25 cellular contexts compared by ENCODE assay signal in the genomic region with DNA sequence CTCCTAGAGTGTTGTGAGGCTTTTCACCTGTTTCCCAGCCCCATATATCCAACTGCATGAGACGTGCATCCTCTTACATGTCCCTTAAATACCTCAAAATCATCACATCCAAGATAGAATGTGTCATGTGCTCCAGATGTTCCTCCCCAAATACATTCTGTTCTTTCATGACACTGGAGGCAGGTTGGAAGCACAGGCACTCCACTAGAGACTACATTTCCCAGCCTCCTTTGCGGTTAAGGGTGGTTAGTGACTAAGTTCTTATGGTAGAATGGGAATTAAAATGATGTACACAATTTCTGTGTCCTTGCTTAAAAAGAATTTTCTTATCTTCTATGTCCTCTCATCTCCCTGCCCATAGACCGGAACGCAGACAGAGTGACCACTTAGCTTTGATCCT. TPM values are rescaled to one million over a fixed set of nuclear protein-coding genes. Genes with fewer than 3 reads are reported as not detected.
DNase-seq lines count a peak whose midpoint lies in the region; ATAC-seq, FAIRE-seq and TF ChIP-seq lines count a peak whose summit lies in the region.
"Had no signal": no experiment of that assay in that cellular context is flagged by ENCODE, and none has a peak within 500 bp of the region (broad histone marks: within the 10 kb centered on the region; RNA-seq: fewer than 3 reads in every experiment).

No MANE protein-coding gene starts in this region.

- no peaks in the 10 kb centered on the region for H3K36me3 Mint-ChIP-seq in immature natural killer cell

- RAD21 ChIA-PET in GM12878 (lab: Charles Lee; ENCODE audit: unreplicated experiment), result no interaction called here

- ATAC-seq in GM12878, result no peak
- no peak for ATAC-seq in HG03354 (IDR thresholded peaks at IDR 0.05; ENCODE audit: poor library complexity, severe bottlenecking, unreplicated experiment)
- no peak for ATAC-seq in HG02642 (IDR thresholded peaks at IDR 0.05; ENCODE audit: poor library complexity, unreplicated experiment)

- TF ChIP-seq CTCF in GM12878 (IDR thresholded peaks at IDR 0.05 in 2 of 3, conservative IDR thresholded peaks at IDR 0.05 in 1 of 3; ENCODE audit: control insufficient read depth in 2 of 3, extremely low read depth in 1 of 3, insufficient read depth in 1 of 3, low read depth in 3 of 3, low read length in 3 of 3), result no peak

- SMC1A ChIA-PET in GM12878 (lab: Charles Lee; ENCODE audit: uncharacterized antibody, unreplicated experiment), result interaction anchor here (1.0 kb wide), 1 partner anchor 123 kb away, joined by 3 read pairs; no protein-coding TSS in a partner anchor

- no peak overlapping the region for H3K27ac ChIP-seq in Karpas-422 (ENCODE audit: low read length)
- no peak overlapping the region for H3K27ac ChIP-seq in GM12878 (ENCODE audit: control insufficient read depth, insufficient read depth)
- H3K27ac ChIP-seq: Peyer's patch had no signal

- DNase-seq in NCI-H82 (lab: John Stamatoyannopoulos, UW) (peak; percentile 9), NCI-H82 treated with DMSO at 0.1 percent for 48 hours (lab: John Stamatoyannopoulos, UW; ENCODE audit: unreplicated experiment) (no peak), Karpas-422 (peak; percentile 69), GM12878 (ENCODE audit: low read depth, low spot score) (no peak), immature natural killer cell (no peak)
- no peak for DNase-seq in stimulated activated CD4-positive, alpha-beta T cell treated with anti-CD3 and anti-CD28 coated beads, Interleukin-2, amount 100 ng/mL, for 48 hours
- DNase-seq: 8988T, Calu3, GDM1, KBM-7, MM.1S, NCI-H1694, NCI-H2029 treated with DMSO at 0.1 percent for 48 hours, NCI-H446 treated with DMSO at 0.1 percent for 48 hours, NCI-H526, Peyer's patch, SHP77 treated with DMSO at 0.1 percent for 48 hours, SK-N-SH, SW 1271 had no signal

- no peak overlapping the region for H3K4me3 Mint-ChIP-seq in immature natural killer cell
- H3K4me3 Mint-ChIP-seq: T-helper 1 cell treated with Interleukin-12 subunit alpha and Interleukin-12 subunit beta and Interleukin-4 antibody, amounts not matched to agents 30 μg/mL and 1 μg/mL, for 36 hours had no signal

- H3K9me2 ChIP-seq in Karpas-422 (replicated peaks; ENCODE audit: insufficient read depth, low read length), result no peaks in the 10 kb centered on the region
- H3K9me2 ChIP-seq: SK-N-SH had no signal

- POLR2A ChIA-PET in GM12878 (lab: Charles Lee), result no interaction called here

- H3K36me3 ChIP-seq in Karpas-422 (ENCODE audit: insufficient read depth, low read length), result no peaks in the 10 kb centered on the region
- no peaks in the 10 kb centered on the region for H3K36me3 ChIP-seq in GM12878 (ENCODE audit: control insufficient read depth in 2 of 2, insufficient read depth in 2 of 2, low read length in 1 of 2)
- H3K36me3 ChIP-seq: HAP-1, Peyer's patch had no signal

- H2AFZ ChIP-seq in Karpas-422 (ENCODE audit: low read length) (no peak overlapping the region), GM12878 (ENCODE audit: control insufficient read depth, low read depth, low read length) (no peak overlapping the region)

- H3K9ac ChIP-seq in Karpas-422 (ENCODE audit: low read length) (no peak overlapping the region), GM12878 (ENCODE audit: control insufficient read depth, insufficient read depth, low read length) (no peak overlapping the region)
- H3K9ac ChIP-seq: SK-N-SH had no signal

- TF ChIP-seq EP300 in GM12878 (IDR thresholded peaks at IDR 0.05; ENCODE audit: borderline replicate concordance in 1 of 2, control insufficient read depth in 1 of 2, low read depth in 2 of 2, low read length in 2 of 2), result no peak

- in situ Hi-C loops in GM12878 (cut with MboI), result loop anchor here (25.0 kb wide), 1 partner anchor 587 kb away; no protein-coding TSS in a partner anchor

- H3K4me1 ChIP-seq in Karpas-422 (ENCODE audit: low read length) (peaks cover 35% of the 10 kb centered on the region), GM12878 (ENCODE audit: control insufficient read depth, insufficient read depth, low read length) (no peaks in the 10 kb centered on the region)
- H3K4me1 ChIP-seq: HAP-1 had no signal

- FAIRE-seq in GM12878 (lab: Jason Lieb, UNC), result no peak
- FAIRE-seq: GM12891 had no signal

- TF ChIP-seq RAD21 in GM12878 (IDR thresholded peaks at IDR 0.05; ENCODE audit: insufficient read depth, low read depth, low read length), result no peak

- no peak for TF ChIP-seq POLR2A in GM12878 (IDR thresholded peaks at IDR 0.05; ENCODE audit: low read depth, low read length)

- CTCF ChIA-PET in GM12878 (lab: Yijun Ruan, JAX), result interaction anchor here (1.4 to 1.9 kb wide), 3 partner anchors 8 to 83 kb away, joined by 3 to 7 read pairs (median 7); no protein-coding TSS in a partner anchor

- H3K9me3 Mint-ChIP-seq in immature natural killer cell, result peaks cover 0 to 1% (median 0%) of the 10 kb centered on the region in 6 donors
- H3K9me3 Mint-ChIP-seq: T-helper 1 cell treated with Interleukin-12 subunit alpha and Interleukin-12 subunit beta and Interleukin-4 antibody, amounts not matched to agents 30 μg/mL and 1 μg/mL, for 36 hours had no signal

- H3K4me3 ChIP-seq in Karpas-422 (ENCODE audit: low read length) (no peak overlapping the region), GM12878 (no peak overlapping the region)
- H3K4me3 ChIP-seq: HAP-1, Peyer's patch had no signal

- H3K27me3 Mint-ChIP-seq in immature natural killer cell (ENCODE audit: low read depth in 3 of 3), result peaks cover 4 to 6% (median 5%) of the 10 kb centered on the region in 3 donors

- WGBS in GM12878 (ENCODE audit: insufficient coverage, insufficient replicate concordance, low lambda C conversion rate, missing lambda C conversion rate), result 56% methylated on average over 4 of the region's 4 CpGs

- H4K20me1 ChIP-seq in Karpas-422 (ENCODE audit: insufficient read depth, low read depth, low read length), result no peaks in the 10 kb centered on the region
- H4K20me1 ChIP-seq in GM12878 (ENCODE audit: control insufficient read depth, insufficient read depth), result no peaks in the 10 kb centered on the region

- no TSS peak for BruUV-seq in GM12878 (replicated peaks; lab: Mats Ljungman, UMichigan)

- H3K27me3 ChIP-seq in Karpas-422 (ENCODE audit: low read length) (no peaks in the 10 kb centered on the region), GM12878 (replicated peaks in 1 of 2; ENCODE audit: control insufficient read depth in 2 of 2, insufficient read depth in 2 of 2, low read length in 1 of 2) (0 out of 4 replicates have a peak, but pooled peaks cover 0 to 2% of the 10 kb centered on the region in 2 experiments)
- H3K27me3 ChIP-seq: Peyer's patch had no signal

- H3K9me3 ChIP-seq in Karpas-422 (ENCODE audit: low read length) (no peaks in the 10 kb centered on the region), GM12878 (replicated peaks; ENCODE audit: control insufficient read depth, insufficient read depth, low read length) (no peaks in the 10 kb centered on the region)
- H3K9me3 ChIP-seq: HAP-1, Peyer's patch, SK-N-SH had no signal

- H3K27ac Mint-ChIP-seq in immature natural killer cell, result no peak overlapping the region
- H3K27ac Mint-ChIP-seq: T-helper 1 cell treated with Interleukin-12 subunit alpha and Interleukin-12 subunit beta and Interleukin-4 antibody, amounts not matched to agents 30 μg/mL and 1 μg/mL, for 36 hours had no signal

- H3K79me2 ChIP-seq in Karpas-422 (ENCODE audit: low read length) (no peaks in the 10 kb centered on the region), GM12878 (ENCODE audit: control insufficient read depth, insufficient read depth, low read length) (no peaks in the 10 kb centered on the region)

- intact Hi-C loops in GM12878 (cut with micrococcal nuclease; ENCODE audit: unreplicated experiment), result loop anchor here (5.0 kb wide), 1 partner anchor 587 kb away; no protein-coding TSS in a partner anchor

- H3K4me2 ChIP-seq in Karpas-422 (ENCODE audit: low read depth, low read length, poor library complexity, severe bottlenecking) (no peak overlapping the region), GM12878 (ENCODE audit: control insufficient read depth, insufficient read depth) (no peak overlapping the region)
- H3K4me2 ChIP-seq: SK-N-SH had no signal

- peaks cover 5 to 6% of the 10 kb centered on the region in 2 donors for H3K4me1 Mint-ChIP-seq in immature natural killer cell

TF ChIP-seq in GM12878, 131 proteins besides CTCF, POLR2A, EP300 and RAD21 (continues in another document):
- TF ChIP-seq ETV6 (conservative IDR thresholded peaks at IDR 0.05 in 1 of 2, IDR thresholded peaks at IDR 0.05 in 1 of 2; ENCODE audit: borderline replicate concordance in 1 of 2, low read depth in 1 of 2) (no peak), IRF4 (IDR thresholded peaks at IDR 0.05; ENCODE audit: low read depth, low read length) (no peak)

RNA-seq across cellular contexts. Expression of a gene that starts 34.3 kb away (rescaled TPM):
- total RNA-seq in Karpas-422 (2014; rRNA removed; shearing (Covaris generic); ENCODE audit: low replicate concordance), result 0.18 and 0.26 TPM in 2 replicates
- not detected in 2 replicates for total RNA-seq in GM12878 (2013; cell fraction: nucleolus; rRNA removed)
- total RNA-seq in GM12878 (2014; rRNA removed), result 0.33 TPM in 1 of 2 replicates, not detected in the other
- total RNA-seq in GM12878 (2014; rRNA removed; fragmentation: Illumina TruSeq; extraction: Trizol), result not detected in 2 replicates
- 0.11 TPM in 1 of 2 replicates, not detected in the other for total RNA-seq in GM12878 (2021)
- polyA plus RNA-seq in GM12878 (2011; ENCODE audit: low read depth), result not detected
- polyA plus RNA-seq in GM12878 (2011; rRNA removed), result 0.10 and 0.27 TPM in 2 replicates
- 0.22 and 0.25 TPM in 2 replicates for polyA plus RNA-seq in GM12878 (2011; cell fraction: cytosol; rRNA removed)
- polyA plus RNA-seq in GM12878 (2011; cell fraction: nucleus; rRNA removed), result 0.21 and 0.32 TPM in 2 replicates
- 0.11 and 0.25 TPM in 2 replicates for polyA plus RNA-seq in GM12878 (2012)
- 0.10 TPM in 1 of 2 replicates, not detected in the other for polyA plus RNA-seq in GM12878 (2014; fragmentation: Illumina TruSeq; extraction: Trizol)
- polyA plus RNA-seq in GM12878 (2014; fragmentation: Nextera tagmentation; extraction: Ambion mirVana), result under 1 TPM; 0.13 to 0.35 TPM
- 0.19 TPM in 1 of 2 replicates, not detected in the other for polyA plus RNA-seq in GM12878 (2014; rRNA removed)
- polyA plus RNA-seq in GM12878 (2016; fragmentation: Nextera tagmentation; extraction: Ambion mirVana), result under 1 TPM; 0.33 to 0.46 TPM
- polyA minus RNA-seq in GM12878 (2011; rRNA and poly(A)+ RNA removed), result 0.67 TPM in 1 of 2 replicates, not detected in the other
- polyA minus RNA-seq in GM12878 (2011; cell fraction: cytosol; rRNA and poly(A)+ RNA removed), result not detected in 2 replicates
- polyA minus RNA-seq in GM12878 (2011; cell fraction: nucleus; rRNA and poly(A)+ RNA removed), result not detected in 2 replicates
- 1 to 10 TPM in 2 of 3 donors, not detected in 1; 3.3 to 7.0 TPM for polyA plus RNA-seq in immature natural killer cell
- total RNA-seq: HT1080, Peyer's patch had no signal

Comparison
In these comparisons a context has a peak if more than half of its experiments do, and no peak if none do; other contexts are left out.
1. DNase-seq: peak in NCI-H82 (single experiment) and Karpas-422 (single experiment); none in NCI-H82 treated with DMSO at 0.1 percent for 48 hours (single experiment), GM12878 (single experiment), immature natural killer cell (0 of 3) and stimulated activated CD4-positive, alpha-beta T cell treated with anti-CD3 and anti-CD28 coated beads, Interleukin-2, amount 100 ng/mL, for 48 hours (0 of 2).